ENCODE assay signal across 22 cellular contexts in genomic region chr16:17029602-17030350, GRCh38.
"Had no signal": no experiment of that assay in that cellular context is flagged by ENCODE, and none has a peak within 500 bp of the region (broad histone marks: within the 10 kb centered on the region; RNA-seq: fewer than 3 reads in every experiment).

No MANE protein-coding gene starts in this region.

- H3K27ac ChIP-seq: HL-60, RWPE1 had no signal

- H3K9ac ChIP-seq: SK-N-SH had no signal

- DNase-seq: KBM-7, MV-4-11, NCI-H1048, NCI-H1105, NCI-H1417, NCI-H1436 treated with DMSO at 0.1 percent for 48 hours, NCI-H1694, NCI-H187 treated with DMSO at 0.1 percent for 48 hours, NCI-H2029 treated with DMSO at 0.1 percent for 48 hours, NCI-H2171 treated with DMSO at 0.1 percent for 48 hours, NCI-H345, NCI-H446 treated with DMSO at 0.1 percent for 48 hours, NCI-H524 treated with DMSO at 0.1 percent for 48 hours, NCI-H69, NCI-H774, SHP77, SK-N-SH, SW 1271, T-cell had no signal

- FAIRE-seq: RCC 7860 had no signal

- ATAC-seq: T-cell had no signal

- H3K4me2 ChIP-seq: SK-N-SH had no signal

- H3K9me3 ChIP-seq: SK-N-SH had no signal
